Comparison of ENCODE assay signal across 21 cellular contexts in the genomic region with DNA sequence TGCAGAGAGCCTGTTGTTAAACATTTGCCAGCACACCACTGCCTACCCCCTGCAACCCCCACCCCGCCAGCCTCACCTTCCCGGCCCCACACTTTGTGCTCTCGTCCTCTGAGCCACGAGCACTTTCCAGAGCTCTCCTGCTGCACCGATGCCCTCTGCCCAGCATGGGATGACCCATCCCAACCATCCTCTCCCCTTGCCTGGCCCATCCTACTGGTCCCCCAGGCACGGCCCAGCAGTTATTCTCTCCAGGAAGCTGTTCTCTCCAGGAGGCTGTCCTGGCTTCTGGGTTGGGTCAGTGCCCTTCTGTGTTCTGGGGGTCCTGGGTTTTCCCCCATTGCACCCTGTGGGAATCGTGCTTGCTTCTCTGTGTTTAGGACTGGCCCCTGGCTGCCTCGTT.
"Had no signal": no experiment of that assay in that cellular context is flagged by ENCODE, and none has a peak within 500 bp of the region (broad histone marks: within the 10 kb centered on the region; RNA-seq: fewer than 3 reads in every experiment).

No MANE protein-coding gene starts in this region.

- H3K27ac ChIP-seq: body of pancreas, ovary, spleen, transverse colon had no signal

- H3K27me3 ChIP-seq: body of pancreas, ovary, transverse colon had no signal

- ATAC-seq: activated CD8-positive, alpha-beta T cell treated with anti-CD3 and anti-CD28 coated beads, Interleukin-2, amount 10 ng/mL, durations not matched to agents 7 days and 5 days; activated T-cell treated with anti-CD3 and anti-CD28 coated beads, Interleukin-2, amount 50 U/mL, for 72 hours; body of pancreas; SK-N-SH treated with all-trans-retinoic acid at 6 μM for 48 hours; T-cell had no signal

- H3K9me3 ChIP-seq: body of pancreas, ovary, spleen, transverse colon had no signal

- H3K36me3 Mint-ChIP-seq: T-cell had no signal

- H3K36me3 ChIP-seq: ovary, spleen, transverse colon had no signal

- H3K4me3 ChIP-seq: body of pancreas, dorsolateral prefrontal cortex, ovary, spleen, transverse colon had no signal

- H3K27me3 Mint-ChIP-seq: activated CD4-positive, alpha-beta T cell treated with anti-CD3 and anti-CD28 coated beads, Interleukin-2, amount 10 ng/mL, durations not matched to agents 7 days and 5 days had no signal

- H3K4me1 ChIP-seq: body of pancreas had no signal

- H3K27ac Mint-ChIP-seq: activated CD4-positive, alpha-beta T cell treated with anti-CD3 and anti-CD28 coated beads, Interleukin-2, amount 10 ng/mL, durations not matched to agents 7 days and 5 days; activated T-cell treated with anti-CD3 and anti-CD28 coated beads, Interleukin-2, amount 50 U/mL, for 72 hours had no signal

- H3K9me3 Mint-ChIP-seq: activated CD4-positive, alpha-beta T cell treated with anti-CD3 and anti-CD28 coated beads, Interleukin-2, amount 10 ng/mL, durations not matched to agents 7 days and 5 days; activated T-cell treated with anti-CD3 and anti-CD28 coated beads, Interleukin-2, amount 50 U/mL, for 72 hours; T-cell had no signal

- H3K4me3 Mint-ChIP-seq: activated CD4-positive, alpha-beta T cell treated with anti-CD3 and anti-CD28 coated beads, Interleukin-2, amount 10 ng/mL, durations not matched to agents 7 days and 5 days; activated CD8-positive, alpha-beta T cell treated with anti-CD3 and anti-CD28 coated beads, Interleukin-2, amount 10 ng/mL, durations not matched to agents 7 days and 5 days; activated T-cell treated with anti-CD3 and anti-CD28 coated beads, Interleukin-2, amount 50 U/mL, for 72 hours had no signal

- DNase-seq: activated CD4-positive, alpha-beta T cell treated with anti-CD3 and anti-CD28 coated beads, Interleukin-2, amount 10 ng/mL, durations not matched to agents 7 days and 5 days; activated CD4-positive, CD25-positive, alpha-beta regulatory T cell; activated CD8-positive, alpha-beta T cell treated with anti-CD3 and anti-CD28 coated beads, Interleukin-2, amount 10 ng/mL, durations not matched to agents 7 days and 5 days; activated gamma-delta T cell treated with Interleukin-2 at 50 U/mL for 16 hours; activated T-cell treated with anti-CD3 and anti-CD28 coated beads, Interleukin-2, amount 50 U/mL, for 72 hours; body of pancreas; central memory CD4-positive, alpha-beta T cell; erythroblast; foreskin melanocyte; glutamatergic neuron; hippocampal formation; islet precursor cell; midbrain; spleen; stimulated activated naive CD4-positive, alpha-beta T cell; T-cell; T-helper 9 cell; transverse colon had no signal
